10 cellular contexts compared by ENCODE assay signal in the genomic region with DNA sequence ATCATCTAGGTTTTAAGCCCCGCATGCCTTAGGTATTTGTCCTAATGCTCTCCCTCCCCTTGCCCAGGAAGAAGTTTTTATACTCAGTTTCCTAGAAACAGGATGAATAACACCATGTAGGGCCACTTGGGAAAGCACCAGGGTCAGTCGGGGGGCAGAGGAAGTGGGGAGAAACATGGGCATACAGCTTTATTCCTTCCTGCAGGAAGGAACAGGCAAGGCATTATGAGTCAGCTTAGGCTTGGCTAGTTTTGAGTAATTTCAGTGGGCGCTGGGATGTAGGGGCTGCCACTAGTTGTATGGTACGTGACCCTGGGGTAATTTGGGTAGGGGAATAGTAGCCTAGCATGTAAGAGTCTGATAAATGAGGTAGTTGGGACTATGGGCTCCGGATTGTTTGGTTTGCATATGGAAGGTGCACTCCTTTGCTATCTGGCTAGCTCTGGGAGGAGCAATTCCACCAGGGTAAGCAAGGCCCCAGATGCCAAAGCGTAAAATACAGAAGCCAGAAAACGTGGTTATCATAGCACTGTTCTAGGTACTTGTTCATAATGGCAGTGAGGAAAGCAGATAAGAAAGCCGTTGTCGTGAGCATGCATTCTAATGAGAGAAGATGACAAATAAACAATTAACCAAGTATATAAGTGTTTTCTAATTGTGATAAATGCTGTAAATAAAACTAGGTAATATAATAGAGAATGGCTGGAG. TPM values are rescaled to one million over a fixed set of nuclear protein-coding genes. Genes with fewer than 3 reads are reported as not detected.
A peak's percentile ranks its signal among the peaks of the same experiment; 100 is the strongest.
DNase-seq lines count a peak whose midpoint lies in the region; TF ChIP-seq lines count a peak whose summit lies in the region.
"Had no signal": no experiment of that assay in that cellular context is flagged by ENCODE, and none has a peak within 500 bp of the region (broad histone marks: within the 10 kb centered on the region; RNA-seq: fewer than 3 reads in every experiment).

No MANE protein-coding gene starts in this region.

- peaks cover 0 to 20% (median 0%) of the 10 kb centered on the region in 11 experiments; a peak in 3 of 22 replicates for H3K36me3 ChIP-seq in BLaER1 treated with 17β-estradiol and CSF1 and Interleukin-3, amounts not matched to agents 10 nM and 100 nM
- H3K36me3 ChIP-seq in GM23248 (ENCODE audit: low read depth) (no peaks in the 10 kb centered on the region), kidney epithelial cell (ENCODE audit: control insufficient read depth, insufficient read depth, low read length) (no peaks in the 10 kb centered on the region), ovary (no peaks in the 10 kb centered on the region), neuronal stem cell (replicated peaks in 1 of 2; ENCODE audit: control insufficient read depth in 2 of 2, insufficient read depth in 2 of 2, low read length in 2 of 2) (peaks cover 0 to 1% of the 10 kb centered on the region in 2 donors)

- no peaks in the 10 kb centered on the region for H3F3A ChIP-seq in GM23248 (ENCODE audit: insufficient read depth)

- no peak overlapping the region for H2BK120ac ChIP-seq in neuronal stem cell (ENCODE audit: low read depth, low read length)

- no peak overlapping the region for H2AFZ ChIP-seq in GM23248
- no peak overlapping the region for H2AFZ ChIP-seq in neuronal stem cell (ENCODE audit: low read length)

- H3K4me2 ChIP-seq in BLaER1 treated with 17β-estradiol and CSF1 and Interleukin-3, amounts not matched to agents 10 nM and 100 nM, result peak overlapping the region in 10 of 11 experiments; percentile 6 to 85 (median 73); a peak in 18 of 22 replicates
- H3K4me2 ChIP-seq in GM23248 (ENCODE audit: unreplicated experiment) (no peak overlapping the region), neuronal stem cell (ENCODE audit: insufficient read depth, low read length, poor library complexity, severe bottlenecking) (no peak overlapping the region)

- no peaks in the 10 kb centered on the region for H3K9me2 ChIP-seq in GM23248 (ENCODE audit: insufficient read depth)

- WGBS in GM23248 (ENCODE audit: low coverage in 1 of 2, low lambda C conversion rate in 2 of 2, missing lambda C conversion rate in 2 of 2), 2 experiments, result 95 to 96% methylated on average over 9 of the region's 9 CpGs
- WGBS in ovary, 3 donors, result 89 to 92% (median 89%) methylated on average over 9 of the region's 9 CpGs
- WGBS in neuronal stem cell (ENCODE audit: extremely low coverage in 2 of 2, insufficient read length in 2 of 2, insufficient replicate concordance in 1 of 2), 2 donors, result no CpG with 5 or more reads among the region's 9 CpGs

- H2BK5ac ChIP-seq in neuronal stem cell (ENCODE audit: low read length), result no peak overlapping the region

- H3K27ac ChIP-seq in BLaER1 treated with 17β-estradiol and CSF1 and Interleukin-3, amounts not matched to agents 10 nM and 100 nM, result no peak overlapping the region
- no peak overlapping the region for H3K27ac ChIP-seq in GM23248
- no peak overlapping the region for H3K27ac ChIP-seq in ovary
- H3K27ac ChIP-seq in neuronal stem cell (replicated peaks; ENCODE audit: low read length), result no peak overlapping the region

- H4K20me1 ChIP-seq in BLaER1 treated with 17β-estradiol and CSF1 and Interleukin-3, amounts not matched to agents 10 nM and 100 nM, result peaks cover 0 to 79% (median 21%) of the 10 kb centered on the region in 11 experiments; a peak in 13 of 22 replicates
- no peaks in the 10 kb centered on the region for H4K20me1 ChIP-seq in GM23248 (ENCODE audit: insufficient read depth)

- H4K91ac ChIP-seq in neuronal stem cell (ENCODE audit: low read depth, low read length, poor library complexity), result no peak overlapping the region

- H3K9me3 ChIP-seq in BLaER1 treated with 17β-estradiol and CSF1 and Interleukin-3, amounts not matched to agents 10 nM and 100 nM (replicated peaks in 1 of 11), result peaks cover 0 to 5% (median 0%) of the 10 kb centered on the region in 11 experiments; a peak in 2 of 22 replicates
- no peaks in the 10 kb centered on the region for H3K9me3 ChIP-seq in GM23248 (ENCODE audit: low read depth)
- no peaks in the 10 kb centered on the region for H3K9me3 ChIP-seq in ovary
- H3K9me3 ChIP-seq in neuronal stem cell (replicated peaks in 1 of 2; ENCODE audit: control insufficient read depth in 2 of 2, insufficient read depth in 1 of 2, low read depth in 1 of 2, low read length in 2 of 2), result peaks cover 0 to 3% of the 10 kb centered on the region in 2 donors

- intact Hi-C loops in ovary (cut with DNase I), result no loop called here

- no peak overlapping the region for H3K4ac ChIP-seq in neuronal stem cell (ENCODE audit: low read length)

- no peak overlapping the region for H3K14ac ChIP-seq in neuronal stem cell (ENCODE audit: low read length)

- no peak overlapping the region for H3K9ac ChIP-seq in BLaER1 treated with 17β-estradiol and CSF1 and Interleukin-3, amounts not matched to agents 10 nM and 100 nM
- H3K9ac ChIP-seq in GM23248 (no peak overlapping the region), neuronal stem cell (ENCODE audit: low read depth, low read length, poor library complexity) (no peak overlapping the region)

- in situ Hi-C loops in GM23248 (cut with MboI) (no loop called here), G401 (cut with HindIII; ENCODE audit: low sequenced_read_pairs) (no loop called here)

- no peak overlapping the region for H3K4me3 ChIP-seq in BLaER1 treated with 17β-estradiol and CSF1 and Interleukin-3, amounts not matched to agents 10 nM and 100 nM
- H3K4me3 ChIP-seq in GM23248 (no peak overlapping the region), kidney epithelial cell (ENCODE audit: low read depth, low read length) (no peak overlapping the region), ovary (no peak overlapping the region), neuronal stem cell (ENCODE audit: low read length in 2 of 2) (no peak overlapping the region)

- H2BK12ac ChIP-seq in neuronal stem cell (ENCODE audit: low read length), result no peak overlapping the region

- no peak for TF ChIP-seq POLR2A in ovary (IDR thresholded peaks at IDR 0.05)

- no peaks in the 10 kb centered on the region; the same call in 1 of the 2 replicates for H3K79me2 ChIP-seq in GM23248 (ENCODE audit: insufficient read depth)

- no peak for TF ChIP-seq EP300 in ovary (IDR thresholded peaks at IDR 0.05)

- peak; percentile 4 for DNase-seq in GM23248
- DNase-seq in amniotic epithelial cell (ENCODE audit: low read depth), result peak; percentile 72
- peak; percentile 88 for DNase-seq in kidney epithelial cell (ENCODE audit: low read depth)
- DNase-seq in NCI-H526 (lab: John Stamatoyannopoulos, UW), result no peak
- DNase-seq in ovary, result no peak
- DNase-seq in G401 (ENCODE audit: low spot score), result no peak
- no peak for DNase-seq in neuronal stem cell (ENCODE audit: low spot score)
- DNase-seq: hypothalamus, SHP77 treated with DMSO at 0.1 percent for 48 hours had no signal

- H3K4me1 ChIP-seq in BLaER1 treated with 17β-estradiol and CSF1 and Interleukin-3, amounts not matched to agents 10 nM and 100 nM, result peaks cover 6 to 33% (median 17%) of the 10 kb centered on the region in 10 experiments; a peak in 19 of 20 replicates
- no peaks in the 10 kb centered on the region for H3K4me1 ChIP-seq in GM23248 (ENCODE audit: insufficient read depth)
- no peaks in the 10 kb centered on the region for H3K4me1 ChIP-seq in ovary (ENCODE audit: insufficient read depth)
- peaks cover 2 to 14% of the 10 kb centered on the region in 2 donors for H3K4me1 ChIP-seq in neuronal stem cell (ENCODE audit: control insufficient read depth in 2 of 2, insufficient read depth in 1 of 2, low read depth in 1 of 2, low read length in 2 of 2)

- TF ChIP-seq CTCF in kidney epithelial cell (IDR thresholded peaks at IDR 0.05; ENCODE audit: insufficient read depth, low read length, poor library complexity, severe bottlenecking) (no peak), ovary (IDR thresholded peaks at IDR 0.05) (no peak)

- H2AK5ac ChIP-seq in neuronal stem cell (ENCODE audit: low read depth, low read length), result no peak overlapping the region

- H3K18ac ChIP-seq in neuronal stem cell (ENCODE audit: low read length), result no peak overlapping the region

- H3K27me3 ChIP-seq in BLaER1 treated with 17β-estradiol and CSF1 and Interleukin-3, amounts not matched to agents 10 nM and 100 nM, result no peaks in the 10 kb centered on the region
- H3K27me3 ChIP-seq in GM23248 (replicated peaks; ENCODE audit: insufficient read depth) (no peaks in the 10 kb centered on the region), kidney epithelial cell (ENCODE audit: control insufficient read depth, insufficient read depth, low read length) (no peaks in the 10 kb centered on the region), ovary (no peaks in the 10 kb centered on the region), neuronal stem cell (ENCODE audit: control insufficient read depth in 3 of 3, insufficient read depth in 3 of 3, low read depth in 1 of 3, low read length in 3 of 3) (peaks cover 0 to 3% (median 0%) of the 10 kb centered on the region in 3 experiments)

- no peak overlapping the region for H4K8ac ChIP-seq in neuronal stem cell (ENCODE audit: low read depth, low read length)

- no peaks in the 10 kb centered on the region for H3K79me1 ChIP-seq in neuronal stem cell (ENCODE audit: low read depth, low read length)

- no peak overlapping the region for H2BK15ac ChIP-seq in neuronal stem cell (ENCODE audit: low read length)

- no peak overlapping the region for H3K23ac ChIP-seq in neuronal stem cell (ENCODE audit: low read depth, low read length, poor library complexity)

RNA-seq across cellular contexts. Expression of a gene that starts 24.8 kb away (rescaled TPM):
- total RNA-seq in GM23248 (2014; rRNA removed; shearing (Covaris generic)), result 10.2 and 37.9 TPM in 2 replicates
- polyA plus RNA-seq in GM23248 (2016; fragmentation: Nextera tagmentation; extraction: Ambion mirVana) (9.1 and 12.0 TPM in 2 replicates), ovary (1 to 10 TPM; 2.4 to 8.8 TPM)
- total RNA-seq in kidney epithelial cell (20.8 and 27.6 TPM in 2 replicates), ovary (10 to 100 TPM in 3 of 7 donors, 1 to 10 TPM in 4; 3.5 to 20.7 (median 8.4) TPM)
- 26.2 and 45.7 TPM in 2 replicates for total RNA-seq in G401 (2014; rRNA removed; shearing (Covaris generic))
- polyA plus RNA-seq in neuronal stem cell (2013, experiment 1 of 2), result 7.2 TPM
- polyA plus RNA-seq in neuronal stem cell (2013, experiment 2 of 2), result 8.0 TPM

Comparison
In these comparisons a context has a peak if more than half of its experiments do, and no peak if none do; other contexts are left out.
1. H3K4me2 ChIP-seq: peak in BLaER1 treated with 17β-estradiol and CSF1 and Interleukin-3, amounts not matched to agents 10 nM and 100 nM (10 of 11); none in GM23248 (single experiment) and neuronal stem cell (single experiment).
2. DNase-seq: peak in GM23248 (single experiment), amniotic epithelial cell (single experiment) and kidney epithelial cell (single experiment); none in NCI-H526 (0 of 2), ovary (0 of 5), G401 (single experiment) and neuronal stem cell (single experiment).